In the genomic region with DNA sequence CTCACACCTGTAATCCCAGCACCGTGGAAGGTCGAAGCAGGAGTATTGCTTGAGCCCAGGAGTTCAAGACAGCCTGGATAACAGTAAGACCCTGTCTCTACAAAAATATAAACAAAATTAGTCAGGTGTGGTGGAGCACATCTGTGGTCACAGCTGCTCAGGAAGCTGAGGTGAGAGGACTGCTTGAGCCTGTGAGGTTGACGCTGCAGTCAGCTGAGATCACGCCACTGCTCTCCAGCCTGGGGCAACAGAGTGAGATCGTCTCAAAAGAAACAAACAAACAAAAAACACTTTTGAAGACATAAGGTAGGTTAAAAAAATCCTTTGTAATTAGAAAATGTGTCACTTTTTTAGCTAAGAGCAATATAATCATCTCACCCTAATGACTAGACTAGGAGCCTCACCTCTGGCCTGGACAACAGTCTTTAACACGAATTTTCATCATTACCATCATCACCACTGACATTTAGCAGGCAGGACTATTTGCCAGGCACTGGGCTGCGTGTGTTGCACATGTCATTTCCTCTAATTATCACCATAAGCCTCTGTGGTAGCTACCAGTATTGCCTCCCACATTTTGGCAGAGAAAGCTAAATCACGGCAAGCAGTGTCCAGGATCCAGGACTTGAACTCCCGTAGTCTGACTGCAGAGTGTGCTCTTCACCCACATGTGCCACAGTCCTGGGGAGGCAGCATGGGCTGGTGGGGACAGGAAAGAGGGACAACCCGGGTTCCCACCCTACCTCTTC, we compare ENCODE assay signal across 9 cellular contexts. TPM values are rescaled to one million over a fixed set of nuclear protein-coding genes. Genes with fewer than 3 reads are reported as not detected.
DNase-seq lines count a peak whose midpoint lies in the region; ATAC-seq and TF ChIP-seq lines count a peak whose summit lies in the region.
"Had no signal": no experiment of that assay in that cellular context is flagged by ENCODE, and none has a peak within 500 bp of the region (broad histone marks: within the 10 kb centered on the region; RNA-seq: fewer than 3 reads in every experiment).

No MANE protein-coding gene starts in this region.

- H3K4me3 ChIP-seq in Peyer's patch, result no peak overlapping the region
- H3K4me3 ChIP-seq in sigmoid colon, result no peak overlapping the region
- no peak overlapping the region for H3K4me3 ChIP-seq in foreskin fibroblast (ENCODE audit: low read depth in 1 of 2, low read length in 2 of 2)

- intact Hi-C loops in sigmoid colon (cut with DNase I), result no loop called here

- DNase-seq in activated CD8-positive, alpha-beta memory T cell treated with anti-CD3 and anti-CD28 coated beads, Interleukin-2, amount 10 ng/mL, durations not matched to agents 7 days and 5 days, result peak; percentile 71
- DNase-seq in activated CD8-positive, alpha-beta memory T cell treated with anti-CD3 and anti-CD28 coated beads for 24 hours, result no peak
- peak in 2 of 3 donors; percentile 83 to 89 for DNase-seq in Peyer's patch
- no peak for DNase-seq in occipital lobe (lab: John Stamatoyannopoulos, UW)
- DNase-seq in sigmoid colon, result no peak
- DNase-seq in foreskin fibroblast, result no peak
- DNase-seq: NCI-H1417 had no signal

- peak overlapping the region; percentile 76 for H3K27ac Mint-ChIP-seq in activated CD8-positive, alpha-beta memory T cell treated with anti-CD3 and anti-CD28 coated beads, Interleukin-2, amount 10 ng/mL, durations not matched to agents 7 days and 5 days
- H3K27ac Mint-ChIP-seq in stimulated activated naive CD8-positive, alpha-beta T cell treated with anti-CD3 and anti-CD28 coated beads, Interleukin-15, Interleukin-2, amounts not matched to agents 100 ng/mL and 50 ng/mL, for 24 hours, result peak overlapping the region; percentile 53

- H3K36me3 Mint-ChIP-seq in activated CD8-positive, alpha-beta memory T cell treated with anti-CD3 and anti-CD28 coated beads, Interleukin-2, amount 10 ng/mL, durations not matched to agents 7 days and 5 days, result peaks cover 41% of the 10 kb centered on the region
- H3K36me3 Mint-ChIP-seq in stimulated activated naive CD8-positive, alpha-beta T cell treated with anti-CD3 and anti-CD28 coated beads, Interleukin-15, Interleukin-2, amounts not matched to agents 100 ng/mL and 50 ng/mL, for 24 hours (ENCODE audit: low read depth), result peaks cover 71% of the 10 kb centered on the region

- H3K9me3 ChIP-seq in Peyer's patch (no peaks in the 10 kb centered on the region), sigmoid colon (no peaks in the 10 kb centered on the region)

- ATAC-seq in activated CD8-positive, alpha-beta memory T cell treated with anti-CD3 and anti-CD28 coated beads, Interleukin-2, amount 10 ng/mL, durations not matched to agents 7 days and 5 days, result peak; percentile 67
- peak; percentile 95 for ATAC-seq in HG02642 (IDR thresholded peaks at IDR 0.05; ENCODE audit: poor library complexity, unreplicated experiment)

- peaks cover 20% of the 10 kb centered on the region for H3K4me1 Mint-ChIP-seq in activated CD8-positive, alpha-beta memory T cell treated with anti-CD3 and anti-CD28 coated beads, Interleukin-2, amount 10 ng/mL, durations not matched to agents 7 days and 5 days
- H3K4me1 Mint-ChIP-seq in stimulated activated naive CD8-positive, alpha-beta T cell treated with anti-CD3 and anti-CD28 coated beads, Interleukin-15, Interleukin-2, amounts not matched to agents 100 ng/mL and 50 ng/mL, for 24 hours (ENCODE audit: low read depth), result peaks cover 28% of the 10 kb centered on the region

- TF ChIP-seq CTCF in Peyer's patch (IDR thresholded peaks at IDR 0.05) (no peak), sigmoid colon (IDR thresholded peaks at IDR 0.05) (no peak), foreskin fibroblast (IDR thresholded peaks at IDR 0.05; ENCODE audit: low read depth, low read length) (no peak)

- H3K36me3 ChIP-seq in Peyer's patch, result peaks cover 0 to 91% (median 2%) of the 10 kb centered on the region in 3 donors
- peaks cover 4 to 68% (median 30%) of the 10 kb centered on the region in 4 donors for H3K36me3 ChIP-seq in sigmoid colon

- H3K9me3 Mint-ChIP-seq in activated CD8-positive, alpha-beta memory T cell treated with anti-CD3 and anti-CD28 coated beads, Interleukin-2, amount 10 ng/mL, durations not matched to agents 7 days and 5 days (ENCODE audit: low read depth), result no peaks in the 10 kb centered on the region
- no peaks in the 10 kb centered on the region for H3K9me3 Mint-ChIP-seq in stimulated activated naive CD8-positive, alpha-beta T cell treated with anti-CD3 and anti-CD28 coated beads, Interleukin-15, Interleukin-2, amounts not matched to agents 100 ng/mL and 50 ng/mL, for 24 hours

- no peak overlapping the region for H3K4me3 Mint-ChIP-seq in activated CD8-positive, alpha-beta memory T cell treated with anti-CD3 and anti-CD28 coated beads, Interleukin-2, amount 10 ng/mL, durations not matched to agents 7 days and 5 days
- H3K4me3 Mint-ChIP-seq in stimulated activated naive CD8-positive, alpha-beta T cell treated with anti-CD3 and anti-CD28 coated beads, Interleukin-15, Interleukin-2, amounts not matched to agents 100 ng/mL and 50 ng/mL, for 24 hours, result no peak overlapping the region

- H3K27me3 Mint-ChIP-seq in activated CD8-positive, alpha-beta memory T cell treated with anti-CD3 and anti-CD28 coated beads, Interleukin-2, amount 10 ng/mL, durations not matched to agents 7 days and 5 days, result no peaks in the 10 kb centered on the region
- no peaks in the 10 kb centered on the region for H3K27me3 Mint-ChIP-seq in stimulated activated naive CD8-positive, alpha-beta T cell treated with anti-CD3 and anti-CD28 coated beads, Interleukin-15, Interleukin-2, amounts not matched to agents 100 ng/mL and 50 ng/mL, for 24 hours

- 65 to 76% methylated on average over 10 of the region's 10 CpGs for WGBS in sigmoid colon, 2 donors

- H3K4me1 ChIP-seq in Peyer's patch (no peaks in the 10 kb centered on the region), sigmoid colon (no peaks in the 10 kb centered on the region)

- CTCF ChIA-PET in activated CD8-positive, alpha-beta memory T cell treated with anti-CD3 and anti-CD28 coated beads, Interleukin-2, amount 10 ng/mL, durations not matched to agents 7 days and 5 days (lab: Charles Lee), result interaction anchor here (0.8 kb wide), 1 partner anchor 30 kb away, joined by 3 read pairs; no protein-coding TSS in a partner anchor

- no peak for TF ChIP-seq EP300 in sigmoid colon (IDR thresholded peaks at IDR 0.05)

- H3K27ac ChIP-seq in Peyer's patch (peak overlapping the region in 3 of 4 donors; percentile 23 to 82 (median 80)), sigmoid colon (no peak overlapping the region)

- TF ChIP-seq POLR2A in Peyer's patch (IDR thresholded peaks at IDR 0.05) (no peak), sigmoid colon (IDR thresholded peaks at IDR 0.05) (no peak)

- no peaks in the 10 kb centered on the region for H3K27me3 ChIP-seq in Peyer's patch
- no peaks in the 10 kb centered on the region for H3K27me3 ChIP-seq in sigmoid colon

RNA-seq across cellular contexts. Expression of a gene that starts 4.6 kb away (rescaled TPM):
- 1 to 10 TPM in 1 of 2 experiments, under 1 TPM in 1; 0.93 to 2.0 TPM for total RNA-seq in activated CD8-positive, alpha-beta memory T cell treated with anti-CD3 and anti-CD28 coated beads, Interleukin-2, amount 10 ng/mL, durations not matched to agents 7 days and 5 days
- not detected for total RNA-seq in Peyer's patch
- total RNA-seq in occipital lobe, result 0.47 TPM
- under 1 TPM in 2 of 4 donors, not detected in 2; 0.14 to 0.36 TPM for total RNA-seq in sigmoid colon
- polyA plus RNA-seq in sigmoid colon, result under 1 TPM in 1 of 3 donors, not detected in 2; 0.19 TPM

RNA-seq across cellular contexts. Expression of a gene that starts 46.5 kb away (rescaled TPM):
- total RNA-seq in activated CD8-positive, alpha-beta memory T cell treated with anti-CD3 and anti-CD28 coated beads, Interleukin-2, amount 10 ng/mL, durations not matched to agents 7 days and 5 days, result 10 to 100 TPM; 14.3 to 20.8 TPM
- 100 to 1,000 TPM in 3 of 4 donors, 10 to 100 TPM in 1; 78.4 to 471 (median 359) TPM for total RNA-seq in Peyer's patch
- total RNA-seq in occipital lobe, result 38.1 TPM
- 100 to 1,000 TPM in 2 of 4 donors, 10 to 100 TPM in 2; 49.9 to 118 (median 80.4) TPM for total RNA-seq in sigmoid colon
- polyA plus RNA-seq in sigmoid colon, result 10 to 100 TPM; 53.4 to 74.5 (median 58.1) TPM

Comparison
In these comparisons a context has a peak if more than half of its experiments do, and no peak if none do; other contexts are left out.
1. DNase-seq: peak in activated CD8-positive, alpha-beta memory T cell treated with anti-CD3 and anti-CD28 coated beads, Interleukin-2, amount 10 ng/mL, durations not matched to agents 7 days and 5 days (single experiment) and Peyer's patch (2 of 3); none in activated CD8-positive, alpha-beta memory T cell treated with anti-CD3 and anti-CD28 coated beads for 24 hours (single experiment), occipital lobe (single experiment), sigmoid colon (single experiment) and foreskin fibroblast (0 of 2).
2. H3K27ac ChIP-seq: peak in Peyer's patch (3 of 4); none in sigmoid colon (0 of 4).